ENCODE assay signal across 19 cellular contexts in genomic region chr4:54423066-54423465, GRCh38.
A peak's percentile ranks its signal among the peaks of the same experiment; 100 is the strongest.
DNase-seq lines count a peak whose midpoint lies in the region; ATAC-seq, FAIRE-seq and TF ChIP-seq lines count a peak whose summit lies in the region.
"Had no signal": no experiment of that assay in that cellular context is flagged by ENCODE, and none has a peak within 500 bp of the region (broad histone marks: within the 10 kb centered on the region; RNA-seq: fewer than 3 reads in every experiment).

No MANE protein-coding gene starts in this region.

- peak; percentile 69 for FAIRE-seq in keratinocyte (lab: Jason Lieb, UNC)
- FAIRE-seq: endothelial cell of umbilical vein had no signal

- H3K79me2 ChIP-seq in keratinocyte (ENCODE audit: control insufficient read depth, insufficient read depth, low read length), result no peaks in the 10 kb centered on the region
- H3K79me2 ChIP-seq in Karpas-422 (ENCODE audit: low read length), result no peaks in the 10 kb centered on the region

- DNase-seq in AG10803 (ENCODE audit: low read depth) (peak; percentile 50), HCEC 1CT (peak; percentile 56), adipocyte (ENCODE audit: low read depth) (peak; percentile 22), keratinocyte (ENCODE audit: low read depth, low spot score) (peak; percentile 0), Karpas-422 (no peak), SKM-1 (lab: John Stamatoyannopoulos, UW; ENCODE audit: unreplicated experiment) (no peak)
- no peak for DNase-seq in activated naive CD4-positive, alpha-beta T cell treated with anti-CD3 and anti-CD28 coated beads, Interleukin-2, amount 50 U/mL, for 16 hours
- DNase-seq: activated CD4-positive, alpha-beta T cell treated with anti-CD3 and anti-CD28 coated beads, Interleukin-2, amount 10 ng/mL, durations not matched to agents 7 days and 5 days; caudate nucleus; CD8-positive, alpha-beta memory T cell; DMS79 treated with DMSO at 0.1 percent for 48 hours; natural killer cell; NCI-H146; NCI-H748 treated with DMSO at 0.1 percent for 48 hours had no signal

- TF ChIP-seq CTCF in AG10803 (conservative IDR thresholded peaks at IDR 0.05; ENCODE audit: low read length) (no peak), keratinocyte (optimal IDR thresholded peaks at IDR 0.05 in 1 of 3, IDR thresholded peaks at IDR 0.05 in 1 of 3, conservative IDR thresholded peaks at IDR 0.05 in 1 of 3; ENCODE audit: extremely low read depth in 1 of 3, insufficient read depth in 2 of 3, low read length in 3 of 3) (no peak)

- no peaks in the 10 kb centered on the region for H3K27me3 ChIP-seq in adipocyte (replicated peaks; ENCODE audit: control insufficient read depth, insufficient read depth, low read length)
- no peaks in the 10 kb centered on the region for H3K27me3 ChIP-seq in keratinocyte (ENCODE audit: control insufficient read depth, extremely low read depth, insufficient read depth, low read length)
- no peaks in the 10 kb centered on the region for H3K27me3 ChIP-seq in Karpas-422 (ENCODE audit: low read length)
- H3K27me3 ChIP-seq: suprapubic skin had no signal

- H3K27ac ChIP-seq in keratinocyte (ENCODE audit: control insufficient read depth, insufficient read depth, low read length) (no peak overlapping the region), Karpas-422 (ENCODE audit: low read length) (no peak overlapping the region)
- H3K27ac ChIP-seq: HL-60, suprapubic skin had no signal

- H3K36me3 ChIP-seq in adipocyte (ENCODE audit: control insufficient read depth, insufficient read depth, low read length, severe bottlenecking) (no peaks in the 10 kb centered on the region), keratinocyte (ENCODE audit: control insufficient read depth in 2 of 2, extremely low read depth in 1 of 2, insufficient read depth in 2 of 2, low read length in 2 of 2) (no peaks in the 10 kb centered on the region), Karpas-422 (ENCODE audit: insufficient read depth, low read length) (no peaks in the 10 kb centered on the region)
- H3K36me3 ChIP-seq: suprapubic skin had no signal

- H3K9me1 ChIP-seq in keratinocyte (ENCODE audit: control insufficient read depth, extremely low read depth, insufficient read depth, low read length), result no peaks in the 10 kb centered on the region

- no peak overlapping the region for H3K4me2 ChIP-seq in keratinocyte (ENCODE audit: control insufficient read depth, extremely low read depth, insufficient read depth, low read depth, low read length)
- H3K4me2 ChIP-seq in Karpas-422 (ENCODE audit: low read depth, low read length, poor library complexity, severe bottlenecking), result no peak overlapping the region

- H3K4me1 ChIP-seq in adipocyte (ENCODE audit: control insufficient read depth, insufficient read depth, low read length) (no peaks in the 10 kb centered on the region), keratinocyte (ENCODE audit: control insufficient read depth, extremely low read depth, insufficient read depth, low read length) (peaks cover 7% of the 10 kb centered on the region), Karpas-422 (ENCODE audit: low read length) (no peaks in the 10 kb centered on the region)
- H3K4me1 ChIP-seq: suprapubic skin had no signal

- H3K9ac ChIP-seq in adipocyte (ENCODE audit: low read length) (no peak overlapping the region), keratinocyte (ENCODE audit: control insufficient read depth, extremely low read depth, insufficient read depth, low read length) (no peak overlapping the region), Karpas-422 (ENCODE audit: low read length) (no peak overlapping the region)

- ATAC-seq in GM18858 (IDR thresholded peaks at IDR 0.05; ENCODE audit: unreplicated experiment), result no peak
- ATAC-seq: natural killer cell, sciatic nerve had no signal

- H3K4me3 ChIP-seq in AG10803 (ENCODE audit: low read length) (no peak overlapping the region), adipocyte (ENCODE audit: low read length) (no peak overlapping the region), keratinocyte (ENCODE audit: control insufficient read depth in 2 of 3, extremely low read depth in 1 of 3, insufficient read depth in 2 of 3, low read depth in 1 of 3, low read length in 3 of 3) (no peak overlapping the region), Karpas-422 (ENCODE audit: low read length) (no peak overlapping the region)
- H3K4me3 ChIP-seq: suprapubic skin had no signal

- H3K9me2 ChIP-seq in Karpas-422 (replicated peaks; ENCODE audit: insufficient read depth, low read length), result no peaks in the 10 kb centered on the region

- no peak overlapping the region for H2AFZ ChIP-seq in keratinocyte (ENCODE audit: control insufficient read depth, low read length)
- no peak overlapping the region for H2AFZ ChIP-seq in Karpas-422 (ENCODE audit: low read length)

- H3K9me3 ChIP-seq in adipocyte (ENCODE audit: control insufficient read depth, low read length), result peaks cover 7% of the 10 kb centered on the region
- no peaks in the 10 kb centered on the region for H3K9me3 ChIP-seq in keratinocyte (ENCODE audit: control insufficient read depth, low read depth, low read length)
- no peaks in the 10 kb centered on the region for H3K9me3 ChIP-seq in Karpas-422 (ENCODE audit: low read length)
- H3K9me3 ChIP-seq: suprapubic skin had no signal

- H4K20me1 ChIP-seq in keratinocyte (ENCODE audit: control insufficient read depth, extremely low read depth, insufficient read depth, low read length) (no peaks in the 10 kb centered on the region), Karpas-422 (ENCODE audit: insufficient read depth, low read depth, low read length) (no peaks in the 10 kb centered on the region)

- dilution Hi-C loops in keratinocyte (cut with MboI; ENCODE audit: extremely low pct_ligation_motif_present, low sequenced_read_pairs), result no loop called here

Comparison
In these comparisons a context has a peak if more than half of its experiments do, and no peak if none do; other contexts are left out.
1. DNase-seq: peak in AG10803 (single experiment), HCEC 1CT (single experiment), adipocyte (single experiment) and keratinocyte (single experiment); none in Karpas-422 (single experiment), SKM-1 (single experiment) and activated naive CD4-positive, alpha-beta T cell treated with anti-CD3 and anti-CD28 coated beads, Interleukin-2, amount 50 U/mL, for 16 hours (single experiment).